Comparison of ENCODE assay signal across 34 cellular contexts in the genomic region with DNA sequence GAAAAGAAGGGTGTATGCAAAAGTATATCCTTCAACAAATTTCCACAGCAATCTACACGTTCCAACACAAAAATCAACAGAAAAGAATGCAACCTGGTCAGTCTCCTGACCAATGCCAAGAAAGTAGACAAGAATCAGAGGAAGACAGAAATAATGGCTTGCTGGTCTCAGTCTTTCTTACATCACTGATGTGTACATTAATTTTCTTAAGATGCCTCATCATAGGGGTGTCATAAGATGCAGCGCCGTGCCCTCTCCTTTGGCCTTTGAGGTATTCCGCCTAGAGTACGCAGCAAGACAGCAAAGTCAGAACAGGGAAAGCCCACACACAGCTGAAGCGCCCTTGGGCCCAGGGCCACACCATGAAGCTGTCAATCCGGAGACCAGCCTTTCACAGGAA.
"Had no signal": no experiment of that assay in that cellular context is flagged by ENCODE, and none has a peak within 500 bp of the region (broad histone marks: within the 10 kb centered on the region; RNA-seq: fewer than 3 reads in every experiment).

No MANE protein-coding gene starts in this region.

- FAIRE-seq: astrocyte, TTC549 had no signal

- H3K27me3 ChIP-seq: adrenal gland, body of pancreas, brain microvascular endothelial cell, breast epithelium, cardiac muscle cell had no signal

- H3K4me3 ChIP-seq: adrenal gland, body of pancreas, breast epithelium, cardiac muscle cell had no signal

- H3K27ac ChIP-seq: adrenal gland, body of pancreas, brain microvascular endothelial cell, breast epithelium, cardiac muscle cell, VCaP had no signal

- H3K36me3 ChIP-seq: adrenal gland, brain microvascular endothelial cell, breast epithelium, cardiac muscle cell had no signal

- H3K4me1 ChIP-seq: adrenal gland, body of pancreas, breast epithelium had no signal

- DNase-seq: activated B cell treated with CpG ODN at 0.5 μM for 24 hours; activated CD4-positive, alpha-beta memory T cell treated with anti-CD3 and anti-CD28 coated beads for 36 hours; activated CD4-positive, alpha-beta T cell treated with anti-CD3 and anti-CD28 coated beads for 4 hours; activated CD4-positive, alpha-beta T cell treated with anti-CD3 and anti-CD28 coated beads, Interleukin-2, amount 10 ng/mL, durations not matched to agents 24 days and 14 days; activated CD4-positive, alpha-beta T cell treated with anti-CD3 and anti-CD28 coated beads, Interleukin-2, amount 50 U/mL, for 1 hour; activated CD4-positive, alpha-beta T cell treated with anti-CD3 and anti-CD28 coated beads, Interleukin-2, amount 50 U/mL, for 4 hours; activated CD4-positive, CD25-positive, alpha-beta regulatory T cell treated with anti-CD3 and anti-CD28 coated beads, Interleukin-2, amount 50 U/mL, for 72 hours; activated CD8-positive, alpha-beta memory T cell treated with anti-CD3 and anti-CD28 coated beads, Interleukin-2, amount 50 U/mL, for 4 hours; activated CD8-positive, alpha-beta T cell treated with anti-CD3 and anti-CD28 coated beads for 36 hours; activated effector memory CD4-positive, alpha-beta T cell treated with anti-CD3 and anti-CD28 coated beads, Interleukin-2, amount 50 U/mL, for 16 hours; activated gamma-delta T cell treated with Interleukin-2 at 50 U/mL for 16 hours; activated naive CD4-positive, alpha-beta T cell; activated naive CD4-positive, alpha-beta T cell treated with anti-CD3 and anti-CD28 coated beads for 36 hours; activated naive CD4-positive, alpha-beta T cell treated with anti-CD3 and anti-CD28 coated beads, Interleukin-2, amount 50 U/mL, for 16 hours; activated naive CD8-positive, alpha-beta T cell treated with anti-CD3 and anti-CD28 coated beads for 36 hours; activated T-cell treated with anti-CD3 and anti-CD28 coated beads for 4 hours; activated T-cell treated with anti-CD3 and anti-CD28 coated beads, Interleukin-2, amount 50 U/mL, for 1 hour; activated T-cell treated with anti-CD3 and anti-CD28 coated beads, Interleukin-2, amount 50 U/mL, for 4 hours; activated T-cell treated with anti-CD3 and anti-CD28 coated beads, Interleukin-2, amount 50 U/mL, for 72 hours; adrenal gland; amniotic stem cell; aorta; body of pancreas; brain microvascular endothelial cell; caudate nucleus; cerebellar nuclear complex; T-cell; T-helper 17 cell; T-helper 9 cell had no signal

- H3K9me3 ChIP-seq: adrenal gland, body of pancreas, breast epithelium had no signal
